10 cellular contexts compared by ENCODE assay signal in the genomic region with DNA sequence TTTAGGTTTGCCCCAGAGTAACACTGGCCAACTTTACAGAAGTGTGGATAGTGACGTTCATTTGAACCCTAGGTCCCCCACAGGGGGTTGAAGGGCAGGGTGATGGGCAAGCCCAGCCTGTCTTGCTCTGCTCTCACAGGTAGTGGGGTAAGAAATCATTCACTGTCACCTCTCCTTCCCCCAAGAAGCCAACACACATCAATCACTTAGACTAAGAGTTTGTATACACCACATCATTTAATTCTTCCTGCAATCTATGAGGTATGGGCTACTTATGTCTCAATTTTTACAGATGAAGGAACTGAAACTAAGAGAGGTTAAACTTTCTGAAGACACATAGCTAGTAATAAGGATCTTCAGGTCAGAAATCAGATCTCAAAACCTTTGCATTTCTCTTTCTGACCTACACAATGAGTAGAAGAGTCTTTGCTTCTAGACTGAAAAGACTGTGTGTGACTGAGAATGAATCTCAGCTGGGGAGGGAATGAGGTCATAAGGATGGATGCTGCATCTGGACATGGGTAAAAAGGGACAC.
DNase-seq lines count a peak whose midpoint lies in the region; ATAC-seq lines count a peak whose summit lies in the region.
"Had no signal": no experiment of that assay in that cellular context is flagged by ENCODE, and none has a peak within 500 bp of the region (broad histone marks: within the 10 kb centered on the region; RNA-seq: fewer than 3 reads in every experiment).

No MANE protein-coding gene starts in this region.

- CTCF ChIA-PET in activated CD4-positive, alpha-beta memory T cell treated with anti-CD3 and anti-CD28 coated beads for 36 hours (lab: Charles Lee): interaction anchor here (0.5 to 0.8 kb wide), 2 partner anchors 11 to 170 kb away, joined by 3 read pairs; no protein-coding TSS in a partner anchor

- H2BK120ac ChIP-seq in neuronal stem cell (ENCODE audit: low read depth, low read length): no peak overlapping the region

- H3K27me3 Mint-ChIP-seq in naive B cell: no peaks in the 10 kb centered on the region
- peaks cover 5% of the 10 kb centered on the region for H3K27me3 Mint-ChIP-seq in activated CD4-positive, alpha-beta memory T cell treated with anti-CD3 and anti-CD28 coated beads for 36 hours

- POLR2A ChIA-PET in activated CD4-positive, alpha-beta memory T cell treated with anti-CD3 and anti-CD28 coated beads for 36 hours (lab: Charles Lee): no interaction called here

- H4K91ac ChIP-seq in neuronal stem cell (ENCODE audit: low read depth, low read length, poor library complexity): no peak overlapping the region

- no CpG with 5 or more reads among the region's 1 CpG for WGBS in neuronal stem cell (ENCODE audit: extremely low coverage in 2 of 2, insufficient read length in 2 of 2, insufficient replicate concordance in 1 of 2), 2 donors

- H2AK5ac ChIP-seq in neuronal stem cell (ENCODE audit: low read depth, low read length): no peak overlapping the region

- peaks cover 0 to 9% of the 10 kb centered on the region in 2 donors for H3K4me1 ChIP-seq in neuronal stem cell (ENCODE audit: control insufficient read depth in 2 of 2, insufficient read depth in 1 of 2, low read depth in 1 of 2, low read length in 2 of 2)

- no peak overlapping the region for H2BK5ac ChIP-seq in neuronal stem cell (ENCODE audit: low read length)

- no peak overlapping the region for H3K4me2 ChIP-seq in neuronal stem cell (ENCODE audit: insufficient read depth, low read length, poor library complexity, severe bottlenecking)

- DNase-seq in naive B cell (peak; percentile 77), posterior cingulate gyrus (no peak), NCI-H2227 treated with DMSO at 0.1 percent for 48 hours (lab: John Stamatoyannopoulos, UW) (no peak), neuronal stem cell (ENCODE audit: low spot score) (no peak)
- DNase-seq in activated CD4-positive, alpha-beta memory T cell treated with anti-CD3 and anti-CD28 coated beads for 36 hours: no peak
- DNase-seq: glutamatergic neuron, NCI-H2029 had no signal

- no peak overlapping the region for H4K8ac ChIP-seq in neuronal stem cell (ENCODE audit: low read depth, low read length)

- no peak overlapping the region for H3K4me3 ChIP-seq in neuronal stem cell (ENCODE audit: low read length in 2 of 2)

- H3K9me3 Mint-ChIP-seq in naive B cell: no peaks in the 10 kb centered on the region
- H3K9me3 Mint-ChIP-seq in activated CD4-positive, alpha-beta memory T cell treated with anti-CD3 and anti-CD28 coated beads for 36 hours: no peaks in the 10 kb centered on the region

- H2BK15ac ChIP-seq in neuronal stem cell (ENCODE audit: low read length): no peak overlapping the region

- H3K4me3 Mint-ChIP-seq in naive B cell: peak overlapping the region; percentile 43 to 90 (median 64)
- no peak overlapping the region for H3K4me3 Mint-ChIP-seq in activated CD4-positive, alpha-beta memory T cell treated with anti-CD3 and anti-CD28 coated beads for 36 hours

- no peaks in the 10 kb centered on the region for H3K9me3 ChIP-seq in neuronal stem cell (replicated peaks in 1 of 2; ENCODE audit: control insufficient read depth in 2 of 2, insufficient read depth in 1 of 2, low read depth in 1 of 2, low read length in 2 of 2)

- H3K4me1 Mint-ChIP-seq in naive B cell: peaks cover 57 to 89% (median 72%) of the 10 kb centered on the region in 3 donors
- peaks cover 7% of the 10 kb centered on the region for H3K4me1 Mint-ChIP-seq in activated CD4-positive, alpha-beta memory T cell treated with anti-CD3 and anti-CD28 coated beads for 36 hours (ENCODE audit: low read depth)

- no peak overlapping the region for H2AFZ ChIP-seq in neuronal stem cell (ENCODE audit: low read length)

- no peak overlapping the region for H3K14ac ChIP-seq in neuronal stem cell (ENCODE audit: low read length)

- no peaks in the 10 kb centered on the region for H3K36me3 Mint-ChIP-seq in naive B cell
- no peaks in the 10 kb centered on the region for H3K36me3 Mint-ChIP-seq in activated CD4-positive, alpha-beta memory T cell treated with anti-CD3 and anti-CD28 coated beads for 36 hours

- H3K27ac ChIP-seq in neuronal stem cell (replicated peaks; ENCODE audit: low read length): no peak overlapping the region

- H3K36me3 ChIP-seq in neuronal stem cell (replicated peaks in 1 of 2; ENCODE audit: control insufficient read depth in 2 of 2, insufficient read depth in 2 of 2, low read length in 2 of 2): peaks cover 0 to 3% of the 10 kb centered on the region in 2 donors

- H3K18ac ChIP-seq in neuronal stem cell (ENCODE audit: low read length): no peak overlapping the region

- H3K27ac Mint-ChIP-seq in naive B cell: peak overlapping the region; percentile 35 to 94 (median 85)
- no peak overlapping the region for H3K27ac Mint-ChIP-seq in activated CD4-positive, alpha-beta memory T cell treated with anti-CD3 and anti-CD28 coated beads for 36 hours

- no peak overlapping the region for H2BK12ac ChIP-seq in neuronal stem cell (ENCODE audit: low read length)

- intact Hi-C loops in posterior cingulate gyrus (cut with DNase I): no loop called here
- intact Hi-C loops in activated CD4-positive, alpha-beta memory T cell treated with anti-CD3 and anti-CD28 coated beads for 36 hours (cut with micrococcal nuclease): no loop called here

- no peak overlapping the region for H3K4ac ChIP-seq in neuronal stem cell (ENCODE audit: low read length)

- no peak overlapping the region for H3K23ac ChIP-seq in neuronal stem cell (ENCODE audit: low read depth, low read length, poor library complexity)

- no peak overlapping the region for H3K9ac ChIP-seq in neuronal stem cell (ENCODE audit: low read depth, low read length, poor library complexity)

- ATAC-seq in GM18858 (IDR thresholded peaks at IDR 0.05; ENCODE audit: unreplicated experiment): peak; percentile 85
- ATAC-seq in GM21576 (IDR thresholded peaks at IDR 0.05; ENCODE audit: unreplicated experiment): peak; percentile 82
- ATAC-seq in HG03432 (IDR thresholded peaks at IDR 0.05; ENCODE audit: unreplicated experiment): peak; percentile 87
- ATAC-seq in naive B cell (ENCODE audit: low read depth in 2 of 2): peak; percentile 84 to 87

- no peaks in the 10 kb centered on the region for H3K27me3 ChIP-seq in neuronal stem cell (ENCODE audit: control insufficient read depth in 3 of 3, insufficient read depth in 3 of 3, low read depth in 1 of 3, low read length in 3 of 3)

- no peaks in the 10 kb centered on the region for H3K79me1 ChIP-seq in neuronal stem cell (ENCODE audit: low read depth, low read length)
